1 cellular context compared by ENCODE assay signal in the genomic region with DNA sequence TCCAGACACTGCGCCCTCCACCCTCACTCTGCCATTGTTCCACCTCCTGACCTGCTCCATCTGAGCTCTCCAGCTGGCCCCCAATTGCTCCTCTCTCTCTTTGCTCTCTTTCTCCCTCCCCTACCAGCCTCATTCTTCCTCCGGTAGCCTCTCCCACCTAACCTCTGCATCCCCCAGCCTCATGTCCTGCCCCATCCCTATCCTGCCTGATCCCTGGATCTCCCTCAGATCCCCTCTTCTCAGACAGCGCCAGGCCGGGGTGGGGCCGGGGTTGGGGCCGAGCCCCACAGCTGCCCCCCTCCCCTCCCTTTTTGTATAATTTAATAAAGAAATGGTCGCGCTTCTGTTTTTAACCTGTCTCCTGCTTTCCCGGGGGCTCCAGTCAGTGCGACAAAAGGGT.
TF ChIP-seq lines count a peak whose summit lies in the region.

No MANE protein-coding gene starts in this region.

TF ChIP-seq in neural cell, 6 proteins besides CTCF, POLR2A, EP300 and RAD21:
- TF ChIP-seq SMC3 (conservative IDR thresholded peaks at IDR 0.05; ENCODE audit: poor library complexity) (no peak), EZH2 (IDR thresholded peaks at IDR 0.05; ENCODE audit: borderline replicate concordance, insufficient read depth, low read length, poor library complexity, severe bottlenecking) (no peak), TAF1 (IDR thresholded peaks at IDR 0.05; ENCODE audit: low read depth) (no peak), MXI1 (conservative IDR thresholded peaks at IDR 0.05; ENCODE audit: poor library complexity, severe bottlenecking) (no peak), POLR2AphosphoS5 (IDR thresholded peaks at IDR 0.05) (no peak)
- TF ChIP-seq, protein P1, sequence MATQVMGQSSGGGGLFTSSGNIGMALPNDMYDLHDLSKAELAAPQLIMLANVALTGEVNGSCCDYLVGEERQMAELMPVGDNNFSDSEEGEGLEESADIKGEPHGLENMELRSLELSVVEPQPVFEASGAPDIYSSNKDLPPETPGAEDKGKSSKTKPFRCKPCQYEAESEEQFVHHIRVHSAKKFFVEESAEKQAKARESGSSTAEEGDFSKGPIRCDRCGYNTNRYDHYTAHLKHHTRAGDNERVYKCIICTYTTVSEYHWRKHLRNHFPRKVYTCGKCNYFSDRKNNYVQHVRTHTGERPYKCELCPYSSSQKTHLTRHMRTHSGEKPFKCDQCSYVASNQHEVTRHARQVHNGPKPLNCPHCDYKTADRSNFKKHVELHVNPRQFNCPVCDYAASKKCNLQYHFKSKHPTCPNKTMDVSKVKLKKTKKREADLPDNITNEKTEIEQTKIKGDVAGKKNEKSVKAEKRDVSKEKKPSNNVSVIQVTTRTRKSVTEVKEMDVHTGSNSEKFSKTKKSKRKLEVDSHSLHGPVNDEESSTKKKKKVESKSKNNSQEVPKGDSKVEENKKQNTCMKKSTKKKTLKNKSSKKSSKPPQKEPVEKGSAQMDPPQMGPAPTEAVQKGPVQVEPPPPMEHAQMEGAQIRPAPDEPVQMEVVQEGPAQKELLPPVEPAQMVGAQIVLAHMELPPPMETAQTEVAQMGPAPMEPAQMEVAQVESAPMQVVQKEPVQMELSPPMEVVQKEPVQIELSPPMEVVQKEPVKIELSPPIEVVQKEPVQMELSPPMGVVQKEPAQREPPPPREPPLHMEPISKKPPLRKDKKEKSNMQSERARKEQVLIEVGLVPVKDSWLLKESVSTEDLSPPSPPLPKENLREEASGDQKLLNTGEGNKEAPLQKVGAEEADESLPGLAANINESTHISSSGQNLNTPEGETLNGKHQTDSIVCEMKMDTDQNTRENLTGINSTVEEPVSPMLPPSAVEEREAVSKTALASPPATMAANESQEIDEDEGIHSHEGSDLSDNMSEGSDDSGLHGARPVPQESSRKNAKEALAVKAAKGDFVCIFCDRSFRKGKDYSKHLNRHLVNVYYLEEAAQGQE (IDR thresholded peaks at IDR 0.05; ENCODE audit: borderline replicate concordance), result no peak
